ENCODE assay signal across 16 cellular contexts in the genomic region with DNA sequence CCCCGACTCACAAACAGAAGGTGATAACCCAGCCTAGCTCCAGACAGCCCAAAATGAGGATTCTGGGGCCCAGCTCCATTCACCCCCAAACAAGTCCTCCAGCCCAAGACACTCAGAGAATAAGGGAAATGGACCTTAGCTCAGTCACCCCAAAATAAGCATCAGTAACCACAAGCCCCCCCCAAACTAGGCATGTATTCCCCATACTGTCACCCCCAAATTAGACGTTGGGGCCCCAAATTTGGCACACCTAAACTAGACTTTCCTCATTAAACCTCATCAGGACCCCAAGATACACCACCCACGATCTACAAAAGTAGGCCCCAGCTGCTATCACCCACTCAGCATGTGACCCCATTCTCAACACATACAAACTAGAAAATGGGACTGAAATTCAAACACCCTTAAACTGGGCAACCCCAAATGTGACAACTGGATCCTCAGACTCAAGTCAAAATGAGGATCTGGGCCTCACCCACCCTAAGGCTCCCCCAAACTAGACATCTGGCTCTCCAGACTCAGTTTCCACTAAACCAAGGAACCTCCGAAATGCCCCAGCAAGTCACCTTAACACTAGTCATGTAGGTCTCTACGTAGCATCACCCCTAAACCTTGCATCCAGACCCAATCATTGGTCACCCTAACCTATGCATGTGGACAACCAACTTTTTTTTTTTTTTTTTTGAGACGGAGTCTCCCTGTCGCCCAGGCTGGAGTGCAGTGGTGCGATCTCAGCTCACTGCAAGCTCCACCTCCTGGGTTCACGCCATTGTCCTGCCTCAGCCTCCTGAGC. TPM values are rescaled to one million over a fixed set of nuclear protein-coding genes. Genes with fewer than 3 reads are reported as not detected.
A peak's percentile ranks its signal among the peaks of the same experiment; 100 is the strongest.
DNase-seq lines count a peak whose midpoint lies in the region; ATAC-seq and TF ChIP-seq lines count a peak whose summit lies in the region.
"Had no signal": no experiment of that assay in that cellular context is flagged by ENCODE, and none has a peak within 500 bp of the region (broad histone marks: within the 10 kb centered on the region; RNA-seq: fewer than 3 reads in every experiment).

No MANE protein-coding gene starts in this region.

- no peak overlapping the region for H3K4me3 ChIP-seq in CD4-positive, CD25-positive, alpha-beta regulatory T cell (ENCODE audit: low read depth, low read length)
- H3K4me3 ChIP-seq in GM12865 (ENCODE audit: low read depth, low read length) = peak overlapping the region; percentile 88
- no peak overlapping the region for H3K4me3 ChIP-seq in brain microvascular endothelial cell (ENCODE audit: low read depth, low read length)

- H3K4me3 Mint-ChIP-seq in CD4-positive, CD25-positive, alpha-beta regulatory T cell = peak overlapping the region; percentile 78 to 88 (median 84)
- H3K4me3 Mint-ChIP-seq in activated CD8-positive, alpha-beta T cell treated with anti-CD3 and anti-CD28 coated beads, Interleukin-2, amount 10 ng/mL, durations not matched to agents 7 days and 5 days = peak overlapping the region; percentile 34
- H3K4me3 Mint-ChIP-seq in memory B cell = peak overlapping the region; percentile 87

- no peaks in the 10 kb centered on the region for H3K9me3 ChIP-seq in CD4-positive, CD25-positive, alpha-beta regulatory T cell (ENCODE audit: control insufficient read depth in 2 of 2, low read length in 2 of 2)
- H3K9me3 ChIP-seq: Peyer's patch had no signal

- no peaks in the 10 kb centered on the region for H3K36me3 ChIP-seq in CD4-positive, CD25-positive, alpha-beta regulatory T cell (ENCODE audit: control insufficient read depth, insufficient read depth, low read length)
- H3K36me3 ChIP-seq in brain microvascular endothelial cell (replicated peaks) = no peaks in the 10 kb centered on the region
- H3K36me3 ChIP-seq: Peyer's patch had no signal

- CTCF ChIA-PET in activated CD8-positive, alpha-beta T cell treated with anti-CD3 and anti-CD28 coated beads, Interleukin-2, amount 10 ng/mL, durations not matched to agents 7 days and 5 days (lab: Charles Lee) = interaction anchor here (1.1 kb wide), 1 partner anchor 87 kb away, joined by 3 read pairs; no protein-coding TSS in a partner anchor

- POLR2A ChIA-PET in activated CD8-positive, alpha-beta T cell treated with anti-CD3 and anti-CD28 coated beads, Interleukin-2, amount 10 ng/mL, durations not matched to agents 7 days and 5 days (lab: Charles Lee) = no interaction called here

- no peak overlapping the region for H3K27ac ChIP-seq in CD4-positive, CD25-positive, alpha-beta regulatory T cell (ENCODE audit: insufficient read depth, low read length, poor library complexity, severe bottlenecking)
- H3K27ac ChIP-seq in brain microvascular endothelial cell = no peak overlapping the region

- no peak for DNase-seq in CD4-positive, CD25-positive, alpha-beta regulatory T cell
- DNase-seq in GM12865 (ENCODE audit: low read depth) = no peak
- no peak for DNase-seq in activated CD8-positive, alpha-beta T cell treated with anti-CD3 and anti-CD28 coated beads, Interleukin-2, amount 10 ng/mL, durations not matched to agents 7 days and 5 days
- no peak for DNase-seq in memory B cell (ENCODE audit: low spot score in 2 of 2)
- no peak for DNase-seq in brain microvascular endothelial cell
- no peak for DNase-seq in DMS79 treated with DMSO at 0.1 percent for 48 hours (lab: John Stamatoyannopoulos, UW)
- DNase-seq in NCI-H82 treated with DMSO at 0.1 percent for 48 hours (lab: John Stamatoyannopoulos, UW; ENCODE audit: unreplicated experiment) = no peak
- DNase-seq in stimulated activated naive CD4-positive, alpha-beta T cell treated with Interleukin-2 at 50 U/mL for 16 hours (lab: John Stamatoyannopoulos, UW) = no peak
- DNase-seq: aorta; effector CD4-positive, alpha-beta T cell; foreskin fibroblast; NCI-H1092 treated with DMSO at 0.1 percent for 48 hours; Peyer's patch; retina; stimulated activated CD4-positive, alpha-beta T cell treated with anti-CD3 and anti-CD28 coated beads, Interleukin-4, amount 100 ng/mL, for 1 hour had no signal

- H3K9me3 Mint-ChIP-seq in CD4-positive, CD25-positive, alpha-beta regulatory T cell = peaks cover 0 to 4% (median 0%) of the 10 kb centered on the region in 7 donors
- H3K9me3 Mint-ChIP-seq in activated CD8-positive, alpha-beta T cell treated with anti-CD3 and anti-CD28 coated beads, Interleukin-2, amount 10 ng/mL, durations not matched to agents 7 days and 5 days (ENCODE audit: insufficient read depth) = no peaks in the 10 kb centered on the region
- no peaks in the 10 kb centered on the region for H3K9me3 Mint-ChIP-seq in memory B cell

- no peaks in the 10 kb centered on the region for H3K36me3 Mint-ChIP-seq in CD4-positive, CD25-positive, alpha-beta regulatory T cell
- H3K36me3 Mint-ChIP-seq in activated CD8-positive, alpha-beta T cell treated with anti-CD3 and anti-CD28 coated beads, Interleukin-2, amount 10 ng/mL, durations not matched to agents 7 days and 5 days (ENCODE audit: low read depth) = peaks cover 2% of the 10 kb centered on the region
- no peaks in the 10 kb centered on the region for H3K36me3 Mint-ChIP-seq in memory B cell

- in situ Hi-C loops in brain microvascular endothelial cell (cut with HindIII; ENCODE audit: low pct_ligation_motif_present, low sequenced_read_pairs) = no loop called here

- no peak for ATAC-seq in CD4-positive, CD25-positive, alpha-beta regulatory T cell (ENCODE audit: low read depth in 2 of 2)
- ATAC-seq in activated CD8-positive, alpha-beta T cell treated with anti-CD3 and anti-CD28 coated beads, Interleukin-2, amount 10 ng/mL, durations not matched to agents 7 days and 5 days = no peak
- ATAC-seq in memory B cell (ENCODE audit: low read depth) = no peak
- ATAC-seq: HepG2 had no signal

- H3K4me1 Mint-ChIP-seq in CD4-positive, CD25-positive, alpha-beta regulatory T cell = peaks cover 6 to 60% (median 24%) of the 10 kb centered on the region in 4 donors
- peaks cover 43% of the 10 kb centered on the region for H3K4me1 Mint-ChIP-seq in activated CD8-positive, alpha-beta T cell treated with anti-CD3 and anti-CD28 coated beads, Interleukin-2, amount 10 ng/mL, durations not matched to agents 7 days and 5 days (ENCODE audit: low read depth)
- peaks cover 47% of the 10 kb centered on the region for H3K4me1 Mint-ChIP-seq in memory B cell

- no peaks in the 10 kb centered on the region for H3K27me3 ChIP-seq in CD4-positive, CD25-positive, alpha-beta regulatory T cell (ENCODE audit: control insufficient read depth, insufficient read depth, low read length)
- peaks cover 5% of the 10 kb centered on the region for H3K27me3 ChIP-seq in brain microvascular endothelial cell (replicated peaks)

- H3K4me1 ChIP-seq in CD4-positive, CD25-positive, alpha-beta regulatory T cell (ENCODE audit: control insufficient read depth, insufficient read depth, low read length, poor library complexity, severe bottlenecking) = peaks cover 45% of the 10 kb centered on the region

- no peak for TF ChIP-seq CTCF in GM12865 (IDR thresholded peaks at IDR 0.05; ENCODE audit: insufficient read depth, low read depth, low read length, missing control alignments)
- no peak for TF ChIP-seq CTCF in brain microvascular endothelial cell (IDR thresholded peaks at IDR 0.05; ENCODE audit: low read depth, low read length, missing control alignments)

- peaks cover 35% of the 10 kb centered on the region for H3K27me3 Mint-ChIP-seq in CD4-positive, CD25-positive, alpha-beta regulatory T cell
- peaks cover 26% of the 10 kb centered on the region for H3K27me3 Mint-ChIP-seq in activated CD8-positive, alpha-beta T cell treated with anti-CD3 and anti-CD28 coated beads, Interleukin-2, amount 10 ng/mL, durations not matched to agents 7 days and 5 days (ENCODE audit: low read depth)
- no peaks in the 10 kb centered on the region for H3K27me3 Mint-ChIP-seq in memory B cell

- H3K27ac Mint-ChIP-seq in CD4-positive, CD25-positive, alpha-beta regulatory T cell = peak overlapping the region in 2 of 3 donors; percentile 79 to 87
- H3K27ac Mint-ChIP-seq in activated CD8-positive, alpha-beta T cell treated with anti-CD3 and anti-CD28 coated beads, Interleukin-2, amount 10 ng/mL, durations not matched to agents 7 days and 5 days = peak overlapping the region; percentile 46
- H3K27ac Mint-ChIP-seq in memory B cell = peak overlapping the region; percentile 93

RNA-seq across cellular contexts. Expression of a gene that starts 13.4 kb away (rescaled TPM):
- 4.7 TPM for total RNA-seq in CD4-positive, CD25-positive, alpha-beta regulatory T cell
- polyA plus RNA-seq in CD4-positive, CD25-positive, alpha-beta regulatory T cell = not detected
- 1 to 10 TPM in 1 of 2 experiments, under 1 TPM in 1; 0.84 to 1.1 TPM for total RNA-seq in activated CD8-positive, alpha-beta T cell treated with anti-CD3 and anti-CD28 coated beads, Interleukin-2, amount 10 ng/mL, durations not matched to agents 7 days and 5 days
- total RNA-seq: HepG2 had no signal
- polyA plus RNA-seq: HepG2 had no signal

RNA-seq across cellular contexts. Expression of a gene that starts 17.5 kb away (rescaled TPM):
- total RNA-seq in CD4-positive, CD25-positive, alpha-beta regulatory T cell = 94.0 TPM
- 100 to 1,000 TPM; 184 to 261 (median 237) TPM for polyA plus RNA-seq in CD4-positive, CD25-positive, alpha-beta regulatory T cell
- 10 to 100 TPM; 63.0 to 63.4 TPM for total RNA-seq in activated CD8-positive, alpha-beta T cell treated with anti-CD3 and anti-CD28 coated beads, Interleukin-2, amount 10 ng/mL, durations not matched to agents 7 days and 5 days

RNA-seq across cellular contexts. Expression of a gene that starts 52.4 kb away (rescaled TPM):
- 11.1 TPM for total RNA-seq in CD4-positive, CD25-positive, alpha-beta regulatory T cell
- 1 to 10 TPM in 3 of 4 donors, under 1 TPM in 1; 0.92 to 3.5 (median 1.7) TPM for polyA plus RNA-seq in CD4-positive, CD25-positive, alpha-beta regulatory T cell
- 1 to 10 TPM; 2.3 to 3.3 TPM for total RNA-seq in activated CD8-positive, alpha-beta T cell treated with anti-CD3 and anti-CD28 coated beads, Interleukin-2, amount 10 ng/mL, durations not matched to agents 7 days and 5 days
- total RNA-seq: aorta had no signal

RNA-seq across cellular contexts. Expression of a gene that starts 58.6 kb away (rescaled TPM):
- 1,312 TPM for total RNA-seq in CD4-positive, CD25-positive, alpha-beta regulatory T cell
- polyA plus RNA-seq in CD4-positive, CD25-positive, alpha-beta regulatory T cell = 100 to 1,000 TPM; 162 to 187 (median 180) TPM
- total RNA-seq in activated CD8-positive, alpha-beta T cell treated with anti-CD3 and anti-CD28 coated beads, Interleukin-2, amount 10 ng/mL, durations not matched to agents 7 days and 5 days = 100 to 1,000 TPM; 515 to 537 TPM

Comparison
In these comparisons a context has a peak if more than half of its experiments do, and no peak if none do; other contexts are left out.
1. H3K4me3 Mint-ChIP-seq: peak in every context shown above with its lines; median percentile 87 in memory B cell; 84 in CD4-positive, CD25-positive, alpha-beta regulatory T cell; 34 in activated CD8-positive, alpha-beta T cell treated with anti-CD3 and anti-CD28 coated beads, Interleukin-2, amount 10 ng/mL, durations not matched to agents 7 days and 5 days.